Comparison of ENCODE assay signal across 14 cellular contexts in genomic region chr7:71308105-71308504, GRCh38.
DNase-seq lines count a peak whose midpoint lies in the region; ATAC-seq and TF ChIP-seq lines count a peak whose summit lies in the region.
"Had no signal": no experiment of that assay in that cellular context is flagged by ENCODE, and none has a peak within 500 bp of the region (broad histone marks: within the 10 kb centered on the region; RNA-seq: fewer than 3 reads in every experiment).

No MANE protein-coding gene starts in this region.

- POLR2A ChIA-PET in HEK293T (lab: Yijun Ruan, JAX): no interaction called here

- 14% methylated on average over 6 of the region's 6 CpGs for WGBS in esophagus muscularis mucosa
- WGBS in suprapubic skin: 31% methylated on average over 6 of the region's 6 CpGs

- H3K27me3 ChIP-seq in esophagus muscularis mucosa: no peaks in the 10 kb centered on the region
- H3K27me3 ChIP-seq in muscle layer of colon (ENCODE audit: control insufficient read depth in 1 of 2, insufficient read depth in 2 of 2, low read length in 2 of 2): no peaks in the 10 kb centered on the region
- H3K27me3 ChIP-seq in suprapubic skin: no peaks in the 10 kb centered on the region

- CTCF ChIA-PET in HEK293T (lab: Yijun Ruan, JAX): no interaction called here

- peak overlapping the region in 2 of 4 donors; percentile 1 to 14 for H3K4me3 ChIP-seq in esophagus muscularis mucosa
- H3K4me3 ChIP-seq in muscle layer of colon (ENCODE audit: low read depth in 1 of 2, low read length in 2 of 2): peak overlapping the region in 1 of 2 donors; percentile 16
- no peak overlapping the region for H3K4me3 ChIP-seq in suprapubic skin

- H3K9me3 ChIP-seq in esophagus muscularis mucosa (no peaks in the 10 kb centered on the region), muscle layer of colon (ENCODE audit: low read length) (no peaks in the 10 kb centered on the region), suprapubic skin (no peaks in the 10 kb centered on the region)

- ATAC-seq in HG02588 (IDR thresholded peaks at IDR 0.05; ENCODE audit: unreplicated experiment): no peak
- ATAC-seq in GM21526 (IDR thresholded peaks at IDR 0.05; ENCODE audit: low FRiP score, unreplicated experiment): no peak

- H3K27ac ChIP-seq in esophagus muscularis mucosa (replicated peaks in 1 of 4) (peak overlapping the region; percentile 80 to 88 (median 85)), muscle layer of colon (ENCODE audit: low read depth, low read length) (peak overlapping the region; percentile 90), suprapubic skin (no peak overlapping the region)
- H3K27ac ChIP-seq: HL-60 had no signal

- TF ChIP-seq POLR2A in esophagus muscularis mucosa (IDR thresholded peaks at IDR 0.05; ENCODE audit: low read depth) (no peak), suprapubic skin (IDR thresholded peaks at IDR 0.05) (no peak)

- H3K36me3 ChIP-seq in esophagus muscularis mucosa (no peaks in the 10 kb centered on the region), muscle layer of colon (ENCODE audit: insufficient read depth, low read length) (no peaks in the 10 kb centered on the region), suprapubic skin (no peaks in the 10 kb centered on the region)

- intact Hi-C loops in esophagus muscularis mucosa (cut with DNase I): loop anchor here (10.0 kb wide), 1 partner anchor 63 kb away; no protein-coding TSS in a partner anchor

- TF ChIP-seq EP300 in esophagus muscularis mucosa (IDR thresholded peaks at IDR 0.05) (no peak), suprapubic skin (IDR thresholded peaks at IDR 0.05) (peak; percentile 27)

- DNase-seq in M059J (ENCODE audit: low read depth) (peak; percentile 70), esophagus muscularis mucosa (ENCODE audit: extremely low spot score) (no peak), suprapubic skin (ENCODE audit: low spot score in 2 of 2) (no peak), HEK293T (ENCODE audit: extremely low spot score) (no peak), GOT3 (lab: John Stamatoyannopoulos, UW) (no peak)
- DNase-seq: effector memory CD4-positive, alpha-beta T cell; glutamatergic neuron; NCI-H1092; NCI-H446 treated with DMSO at 0.1 percent for 48 hours; RPMI8226 had no signal

- TF ChIP-seq CTCF in esophagus muscularis mucosa (IDR thresholded peaks at IDR 0.05) (no peak), suprapubic skin (IDR thresholded peaks at IDR 0.05) (no peak)

- H3K4me1 ChIP-seq in esophagus muscularis mucosa: peaks cover 18 to 67% (median 60%) of the 10 kb centered on the region in 4 donors
- peaks cover 43% of the 10 kb centered on the region for H3K4me1 ChIP-seq in muscle layer of colon (ENCODE audit: insufficient read depth, low read length)
- H3K4me1 ChIP-seq in suprapubic skin: no peaks in the 10 kb centered on the region

- no peak overlapping the region for H3K9ac ChIP-seq in muscle layer of colon (ENCODE audit: low read length)

TF ChIP-seq in HEK293T, 16 proteins besides CTCF, POLR2A, EP300 and RAD21:
- TF ChIP-seq ZNF384 (IDR thresholded peaks at IDR 0.05) (no peak), BHLHE40 (IDR thresholded peaks at IDR 0.05; ENCODE audit: borderline replicate concordance) (no peak), HDGF (IDR thresholded peaks at IDR 0.05; ENCODE audit: borderline replicate concordance) (no peak), FOXM1 (IDR thresholded peaks at IDR 0.05; ENCODE audit: borderline replicate concordance) (no peak), ELF4 (IDR thresholded peaks at IDR 0.05) (no peak), LEF1 (IDR thresholded peaks at IDR 0.05; ENCODE audit: borderline replicate concordance) (no peak), ARNT (IDR thresholded peaks at IDR 0.05) (no peak), TARDBP (IDR thresholded peaks at IDR 0.05) (no peak), NFRKB (IDR thresholded peaks at IDR 0.05) (no peak), FOXA1 (IDR thresholded peaks at IDR 0.05) (no peak), FOXK2 (IDR thresholded peaks at IDR 0.05) (no peak), CTBP1 (IDR thresholded peaks at IDR 0.05; ENCODE audit: borderline replicate concordance) (no peak), SUZ12 (IDR thresholded peaks at IDR 0.05) (no peak), SP1 (IDR thresholded peaks at IDR 0.05) (no peak), L3MBTL2 (conservative IDR thresholded peaks at IDR 0.05) (no peak)
- TF ChIP-seq, protein P1, sequence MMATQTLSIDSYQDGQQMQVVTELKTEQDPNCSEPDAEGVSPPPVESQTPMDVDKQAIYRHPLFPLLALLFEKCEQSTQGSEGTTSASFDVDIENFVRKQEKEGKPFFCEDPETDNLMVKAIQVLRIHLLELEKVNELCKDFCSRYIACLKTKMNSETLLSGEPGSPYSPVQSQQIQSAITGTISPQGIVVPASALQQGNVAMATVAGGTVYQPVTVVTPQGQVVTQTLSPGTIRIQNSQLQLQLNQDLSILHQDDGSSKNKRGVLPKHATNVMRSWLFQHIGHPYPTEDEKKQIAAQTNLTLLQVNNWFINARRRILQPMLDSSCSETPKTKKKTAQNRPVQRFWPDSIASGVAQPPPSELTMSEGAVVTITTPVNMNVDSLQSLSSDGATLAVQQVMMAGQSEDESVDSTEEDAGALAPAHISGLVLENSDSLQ (IDR thresholded peaks at IDR 0.05): no peak
